ENCODE assay signal across 17 cellular contexts in the genomic region with DNA sequence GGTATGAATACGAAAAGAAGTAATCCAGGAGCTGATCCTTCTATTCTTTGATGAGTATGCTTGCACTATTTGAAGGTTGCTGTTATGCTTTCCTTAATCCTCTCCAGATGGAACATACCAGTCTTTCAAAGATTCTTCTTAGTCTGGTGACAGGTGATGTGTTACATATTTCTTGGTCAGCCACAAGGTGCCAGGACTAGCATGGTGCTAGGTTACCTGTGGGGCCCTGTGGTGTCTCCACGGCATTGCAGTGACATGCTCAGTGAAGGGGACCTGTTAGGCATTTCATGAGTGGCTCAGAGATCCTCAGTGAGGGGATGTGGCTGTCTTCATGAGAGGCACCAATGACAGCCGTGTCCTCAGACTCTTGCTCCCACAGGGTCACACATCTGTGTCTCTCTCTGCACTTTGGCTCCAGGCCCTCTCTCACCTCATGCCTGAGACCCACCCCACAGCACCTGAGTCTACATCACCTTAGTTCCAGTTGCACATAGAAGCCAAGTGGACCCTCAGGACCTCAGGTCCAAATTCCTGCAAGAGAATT. TPM values are rescaled to one million over a fixed set of nuclear protein-coding genes. Genes with fewer than 3 reads are reported as not detected.
"Had no signal": no experiment of that assay in that cellular context is flagged by ENCODE, and none has a peak within 500 bp of the region (broad histone marks: within the 10 kb centered on the region; RNA-seq: fewer than 3 reads in every experiment).

No MANE protein-coding gene starts in this region.

- H3K9me3 Mint-ChIP-seq: activated T-cell treated with anti-CD3 and anti-CD28 coated beads, Interleukin-2, amount 50 U/mL, for 4 hours; effector memory CD8-positive, alpha-beta T cell; naive B cell; type B pancreatic cell had no signal

- H3K36me3 Mint-ChIP-seq: activated CD8-positive, alpha-beta memory T cell treated with anti-CD3 and anti-CD28 coated beads, Interleukin-2, amount 10 ng/mL, durations not matched to agents 7 days and 5 days; activated naive CD8-positive, alpha-beta T cell; brain; naive B cell; type B pancreatic cell had no signal

- H3K4me1 Mint-ChIP-seq: naive B cell had no signal

- H3K27ac Mint-ChIP-seq: activated CD8-positive, alpha-beta memory T cell treated with anti-CD3 and anti-CD28 coated beads, Interleukin-2, amount 10 ng/mL, durations not matched to agents 7 days and 5 days; activated naive CD8-positive, alpha-beta T cell; effector memory CD8-positive, alpha-beta T cell; type B pancreatic cell had no signal

- H3K4me3 Mint-ChIP-seq: activated CD8-positive, alpha-beta memory T cell treated with anti-CD3 and anti-CD28 coated beads, Interleukin-2, amount 10 ng/mL, durations not matched to agents 7 days and 5 days; activated naive CD8-positive, alpha-beta T cell; activated T-cell treated with anti-CD3 and anti-CD28 coated beads, Interleukin-2, amount 50 U/mL, for 4 hours; brain; effector memory CD8-positive, alpha-beta T cell; naive B cell; type B pancreatic cell had no signal

- H3K27me3 Mint-ChIP-seq: activated naive CD8-positive, alpha-beta T cell had no signal

- FAIRE-seq: TTC549 had no signal

- ATAC-seq: activated CD8-positive, alpha-beta memory T cell treated with anti-CD3 and anti-CD28 coated beads, Interleukin-2, amount 10 ng/mL, durations not matched to agents 7 days and 5 days; activated T-cell treated with anti-CD3 and anti-CD28 coated beads, Interleukin-2, amount 50 U/mL, for 4 hours; effector memory CD8-positive, alpha-beta T cell; gastroesophageal sphincter; psoas muscle had no signal

- DNase-seq: activated CD8-positive, alpha-beta memory T cell treated with anti-CD3 and anti-CD28 coated beads, Interleukin-2, amount 10 ng/mL, durations not matched to agents 7 days and 5 days; activated effector memory CD4-positive, alpha-beta T cell treated with anti-CD3 and anti-CD28 coated beads, Interleukin-2, amount 50 U/mL, for 16 hours; activated T-cell treated with anti-CD3 and anti-CD28 coated beads, Interleukin-2, amount 50 U/mL, for 4 hours; amygdala; effector memory CD8-positive, alpha-beta T cell; kidney glomerular epithelial cell; naive B cell; nucleus accumbens; psoas muscle; stimulated activated CD4-positive, alpha-beta T cell treated with anti-CD3 and anti-CD28 coated beads, Interleukin-2, amount 100 ng/mL, for 24 hours; stimulated activated naive CD4-positive, alpha-beta T cell; T-helper 2 cell had no signal

RNA-seq across cellular contexts. Expression of a gene that starts 13.1 kb away (rescaled TPM):
- total RNA-seq: activated CD8-positive, alpha-beta memory T cell treated with anti-CD3 and anti-CD28 coated beads, Interleukin-2, amount 10 ng/mL, durations not matched to agents 7 days and 5 days had no signal
